Comparison of ENCODE assay signal across 1 cellular context in genomic region chr11:112697779-112698178, GRCh38.
TF ChIP-seq lines count a peak whose summit lies in the region.

No MANE protein-coding gene starts in this region.

TF ChIP-seq in K562, 482 proteins besides CTCF, POLR2A, EP300 and RAD21 (continued from another document):
- TF ChIP-seq JUND (IDR thresholded peaks at IDR 0.05; ENCODE audit: borderline replicate concordance, low read depth, low read length) = no peak
- TF ChIP-seq JUND (tag; IDR thresholded peaks at IDR 0.05; ENCODE audit: borderline replicate concordance, low read depth, low read length) = no peak
- TF ChIP-seq HCFC1 (IDR thresholded peaks at IDR 0.05; ENCODE audit: low read depth, low read length) = no peak
- TF ChIP-seq HNRNPL (IDR thresholded peaks at IDR 0.05; ENCODE audit: low read depth, low read length) = no peak
- TF ChIP-seq RBM15 (IDR thresholded peaks at IDR 0.05; ENCODE audit: insufficient read depth, low read length) = no peak
- TF ChIP-seq ZNF445 (CRISPR knock-in tag; IDR thresholded peaks at IDR 0.05; ENCODE audit: low read depth) = no peak
